ENCODE assay signal across 14 cellular contexts in genomic region chr3:128801779-128802369, GRCh38.
DNase-seq lines count a peak whose midpoint lies in the region; ATAC-seq and TF ChIP-seq lines count a peak whose summit lies in the region.
"Had no signal": no experiment of that assay in that cellular context is flagged by ENCODE, and none has a peak within 500 bp of the region (broad histone marks: within the 10 kb centered on the region; RNA-seq: fewer than 3 reads in every experiment).

No MANE protein-coding gene starts in this region.

- TF ChIP-seq CTCF in chondrocyte (IDR thresholded peaks at IDR 0.05): no peak
- no peak for TF ChIP-seq CTCF in nephron (IDR thresholded peaks at IDR 0.05; ENCODE audit: unreplicated experiment in 3 of 3)
- TF ChIP-seq CTCF in Caco-2 (IDR thresholded peaks at IDR 0.05; ENCODE audit: insufficient read depth in 1 of 2, low read depth in 1 of 2, low read length in 1 of 2, severe bottlenecking in 1 of 2, unreplicated experiment in 1 of 2): no peak

- peaks cover 7% of the 10 kb centered on the region for H3K36me3 ChIP-seq in Caco-2 (ENCODE audit: control insufficient read depth, insufficient read depth, low read length)
- H3K36me3 ChIP-seq: uterus had no signal

- H3K4me3 ChIP-seq in Caco-2 (ENCODE audit: low read depth, low read length): no peak overlapping the region
- H3K4me3 ChIP-seq: lower lobe of right lung, SJSA1, uterus had no signal

- H3K4me1 Mint-ChIP-seq in T-cell (peaks cover 70 to 79% (median 76%) of the 10 kb centered on the region in 3 donors), chondrocyte (ENCODE audit: low read depth) (peaks cover 57% of the 10 kb centered on the region), nephron (peaks cover 50% of the 10 kb centered on the region), Caco-2 (ENCODE audit: low read depth, unreplicated experiment) (no peaks in the 10 kb centered on the region)

- H3K27me3 ChIP-seq in Caco-2 (replicated peaks; ENCODE audit: control insufficient read depth, insufficient read depth, low read length): no peaks in the 10 kb centered on the region
- H3K27me3 ChIP-seq: foreskin keratinocyte, SJSA1, uterus had no signal

- DNase-seq in G401 (ENCODE audit: low spot score) (peak; percentile 94), T-cell (no peak), chondrocyte (ENCODE audit: low spot score) (no peak), NCI-H226 (no peak), Caco-2 (no peak)
- DNase-seq: activated CD8-positive, alpha-beta memory T cell treated with anti-CD3 and anti-CD28 coated beads for 24 hours; central memory CD4-positive, alpha-beta T cell; DMS79; foreskin keratinocyte; lower lobe of right lung; uterus had no signal

- no TSS peak for BruUV-seq in Caco-2 (replicated peaks; lab: Mats Ljungman, UMichigan)

- H3K9me3 Mint-ChIP-seq in T-cell (no peaks in the 10 kb centered on the region), chondrocyte (ENCODE audit: low read depth) (no peaks in the 10 kb centered on the region), nephron (no peaks in the 10 kb centered on the region), Caco-2 (ENCODE audit: unreplicated experiment) (no peaks in the 10 kb centered on the region)

- intact Hi-C loops in Caco-2 (cut with micrococcal nuclease; ENCODE audit: unreplicated experiment): no loop called here

- CTCF ChIA-PET in T-cell (lab: Charles Lee) (no interaction called here), Caco-2 (lab: Charles Lee) (no interaction called here)

- H3K9me3 ChIP-seq in Caco-2: no peaks in the 10 kb centered on the region
- H3K9me3 ChIP-seq: lower lobe of right lung, SJSA1, uterus had no signal

- no peaks in the 10 kb centered on the region for H3K4me1 ChIP-seq in Caco-2

- in situ Hi-C loops in G401 (cut with HindIII; ENCODE audit: low sequenced_read_pairs): no loop called here

- no peaks in the 10 kb centered on the region for H3K27me3 Mint-ChIP-seq in T-cell
- no peaks in the 10 kb centered on the region for H3K27me3 Mint-ChIP-seq in chondrocyte (ENCODE audit: low read depth)
- no peaks in the 10 kb centered on the region for H3K27me3 Mint-ChIP-seq in nephron (ENCODE audit: low read depth)
- H3K27me3 Mint-ChIP-seq in Caco-2 (ENCODE audit: insufficient read depth, unreplicated experiment): no peaks in the 10 kb centered on the region

- H3K4me3 Mint-ChIP-seq in T-cell (peak overlapping the region in 1 of 3 donors; percentile 15), chondrocyte (ENCODE audit: unreplicated experiment) (no peak overlapping the region), nephron (no peak overlapping the region), Caco-2 (ENCODE audit: unreplicated experiment) (no peak overlapping the region)

- H3K27ac Mint-ChIP-seq in T-cell (peak overlapping the region; percentile 87 to 89), chondrocyte (ENCODE audit: unreplicated experiment) (peak overlapping the region; percentile 67), nephron (peak overlapping the region; percentile 34 to 54 (median 44)), Caco-2 (ENCODE audit: unreplicated experiment) (no peak overlapping the region)

- peaks cover 56% of the 10 kb centered on the region for H3K36me3 Mint-ChIP-seq in T-cell
- peaks cover 28% of the 10 kb centered on the region for H3K36me3 Mint-ChIP-seq in chondrocyte (ENCODE audit: low read depth)
- peaks cover 64% of the 10 kb centered on the region for H3K36me3 Mint-ChIP-seq in nephron (ENCODE audit: low read depth)
- H3K36me3 Mint-ChIP-seq in Caco-2 (ENCODE audit: insufficient read depth, unreplicated experiment): peaks cover 78% of the 10 kb centered on the region

- POLR2A ChIA-PET in T-cell (lab: Charles Lee) (no interaction called here), Caco-2 (lab: Charles Lee) (no interaction called here)

- ATAC-seq in T-cell (replicated peaks in 1 of 4): no peak
- ATAC-seq in GM19455 (IDR thresholded peaks at IDR 0.05; ENCODE audit: unreplicated experiment): no peak
- ATAC-seq: foreskin keratinocyte, lower lobe of right lung had no signal
